9 cellular contexts compared by ENCODE assay signal in genomic region chr2:130365075-130365474, GRCh38.
"Had no signal": no experiment of that assay in that cellular context is flagged by ENCODE, and none has a peak within 500 bp of the region (broad histone marks: within the 10 kb centered on the region; RNA-seq: fewer than 3 reads in every experiment).

No MANE protein-coding gene starts in this region.

- H3K9me3 ChIP-seq: HAP-1 had no signal

- FAIRE-seq: HepG2 had no signal

- ATAC-seq: HCT116, HepG2 had no signal

- H3K4me3 ChIP-seq: GM23248, HAP-1 had no signal

- H3K9ac ChIP-seq: GM23248 had no signal

- H3K27ac ChIP-seq: GM23248, HL-60 had no signal

- DNase-seq: GM23248, GOT3, H7, HFFc6 had no signal

- H2AFZ ChIP-seq: GM23248 had no signal

- H3K4me3 Mint-ChIP-seq: HFFc6, IgD-negative memory B cell had no signal

- H3K27ac Mint-ChIP-seq: HFFc6, IgD-negative memory B cell had no signal

- H3K27me3 Mint-ChIP-seq: IgD-negative memory B cell had no signal
